17 cellular contexts compared by ENCODE assay signal in genomic region chr2:212990697-212991096, GRCh38.
DNase-seq lines count a peak whose midpoint lies in the region; ATAC-seq and TF ChIP-seq lines count a peak whose summit lies in the region.
"Had no signal": no experiment of that assay in that cellular context is flagged by ENCODE, and none has a peak within 500 bp of the region (broad histone marks: within the 10 kb centered on the region; RNA-seq: fewer than 3 reads in every experiment).

No MANE protein-coding gene starts in this region.

- H3K36me3 Mint-ChIP-seq in effector memory CD8-positive, alpha-beta T cell (ENCODE audit: insufficient read depth): peaks cover 4% of the 10 kb centered on the region
- H3K36me3 Mint-ChIP-seq: neural progenitor cell had no signal

- no peak overlapping the region for H3K27ac ChIP-seq in transverse colon
- H3K27ac ChIP-seq: neural progenitor cell, sigmoid colon had no signal

- intact Hi-C loops in transverse colon (cut with DNase I; ENCODE audit: low total_unique reads): no loop called here

- TF ChIP-seq EP300 in transverse colon (IDR thresholded peaks at IDR 0.05; ENCODE audit: low read depth): no peak

- H3K27me3 ChIP-seq in transverse colon: no peaks in the 10 kb centered on the region
- H3K27me3 ChIP-seq: neural progenitor cell, sigmoid colon had no signal

- H3K4me3 Mint-ChIP-seq in effector memory CD8-positive, alpha-beta T cell: no peak overlapping the region
- H3K4me3 Mint-ChIP-seq: dendritic cell treated with granulocyte-macrophage colony-stimulating factor and Interleukin-4, amounts not matched to agents 40 ng/mL and 50 ng/mL, for 4 days; neural progenitor cell had no signal

- TF ChIP-seq POLR2A in transverse colon (IDR thresholded peaks at IDR 0.05): no peak

- H3K4me1 ChIP-seq in transverse colon: no peaks in the 10 kb centered on the region
- H3K4me1 ChIP-seq: neural progenitor cell, sigmoid colon had no signal

- peaks cover 0 to 1% of the 10 kb centered on the region in 2 donors for H3K9me3 Mint-ChIP-seq in effector memory CD8-positive, alpha-beta T cell
- H3K9me3 Mint-ChIP-seq: neural progenitor cell had no signal

- in situ Hi-C loops in transverse colon (cut with MboI; ENCODE audit: low pct_ligation_motif_present in 1 of 4, low pct_unique_long_range_greater_than_20kb in 1 of 4, low sequenced_read_pairs in 3 of 4): no loop called here

- no peaks in the 10 kb centered on the region for H3K27me3 Mint-ChIP-seq in effector memory CD8-positive, alpha-beta T cell
- H3K27me3 Mint-ChIP-seq: dendritic cell treated with granulocyte-macrophage colony-stimulating factor and Interleukin-4, amounts not matched to agents 40 ng/mL and 50 ng/mL, for 4 days had no signal

- no peak overlapping the region for H3K4me3 ChIP-seq in transverse colon
- H3K4me3 ChIP-seq: lung, neural progenitor cell, sigmoid colon had no signal

- no peak for TF ChIP-seq CTCF in transverse colon (IDR thresholded peaks at IDR 0.05)

- H3K4me1 Mint-ChIP-seq in effector memory CD8-positive, alpha-beta T cell (ENCODE audit: low read depth in 2 of 2): no peaks in the 10 kb centered on the region
- H3K4me1 Mint-ChIP-seq: neural progenitor cell had no signal

- no peak for DNase-seq in effector memory CD8-positive, alpha-beta T cell
- DNase-seq in activated gamma-delta T cell treated with Interleukin-2 at 50 U/mL for 16 hours (no peak), NCI-H226 (no peak), transverse colon (no peak), kidney tubule cell (ENCODE audit: low spot score) (no peak)
- DNase-seq: anterior cingulate cortex; DMS 273 treated with DMSO at 0.1 percent for 48 hours; MV-4-11; NCI-H2171; sigmoid colon; stimulated activated naive CD4-positive, alpha-beta T cell treated with Interleukin-2 at 50 U/mL for 16 hours had no signal

- H3K9me3 ChIP-seq in transverse colon: no peaks in the 10 kb centered on the region
- H3K9me3 ChIP-seq: sigmoid colon had no signal

- H3K36me3 ChIP-seq in transverse colon: no peaks in the 10 kb centered on the region
- H3K36me3 ChIP-seq: neural progenitor cell, sigmoid colon had no signal

- ATAC-seq in GM18867 (IDR thresholded peaks at IDR 0.05; ENCODE audit: unreplicated experiment) (peak; percentile 59), GM21737 (IDR thresholded peaks at IDR 0.05; ENCODE audit: unreplicated experiment) (peak; percentile 82), HG03135 (IDR thresholded peaks at IDR 0.05; ENCODE audit: unreplicated experiment) (peak; percentile 82)
- peak; percentile 32 for ATAC-seq in effector memory CD8-positive, alpha-beta T cell (replicated peaks)

- WGBS in transverse colon (ENCODE audit: low coverage in 1 of 2), 2 donors: 81 to 100% methylated on average over 1 of the region's 1 CpG

- peak overlapping the region in 1 of 2 donors; percentile 36 for H3K27ac Mint-ChIP-seq in effector memory CD8-positive, alpha-beta T cell
- H3K27ac Mint-ChIP-seq: dendritic cell treated with granulocyte-macrophage colony-stimulating factor and Interleukin-4, amounts not matched to agents 40 ng/mL and 50 ng/mL, for 4 days; neural progenitor cell had no signal

Comparison
In these comparisons a context has a peak if more than half of its experiments do, and no peak if none do; other contexts are left out.
1. ATAC-seq: peak in every context shown above with its lines; median percentile 82 in GM21737; 82 in HG03135; 59 in GM18867; 32 in effector memory CD8-positive, alpha-beta T cell.